ENCODE assay signal across 23 cellular contexts in the genomic region with DNA sequence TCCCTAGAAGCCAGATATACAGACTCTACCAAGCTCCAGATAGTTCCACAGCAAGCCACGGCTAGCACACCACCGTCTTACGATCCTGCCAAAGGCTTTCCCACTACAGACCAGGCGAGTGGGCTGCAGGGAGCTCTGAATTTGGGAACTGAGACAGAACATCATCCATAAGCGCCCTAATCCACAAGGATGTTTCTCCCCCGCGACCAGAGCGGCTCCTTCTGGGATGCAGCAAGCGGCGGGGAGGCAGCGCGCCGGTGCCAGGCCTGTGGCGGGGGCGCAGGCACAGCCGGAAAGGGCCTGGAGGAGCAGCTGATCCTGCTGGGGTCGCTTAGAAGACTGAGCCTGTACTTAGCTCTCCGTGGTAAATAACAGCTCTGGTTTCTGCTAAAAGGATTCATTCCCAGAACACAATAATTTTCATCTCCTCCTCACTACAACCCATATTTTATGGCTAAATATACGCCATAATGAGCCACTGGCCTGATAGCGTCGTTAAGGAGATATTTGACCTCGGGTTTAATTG. TPM values are rescaled to one million over a fixed set of nuclear protein-coding genes. Genes with fewer than 3 reads are reported as not detected.
A peak's percentile ranks its signal among the peaks of the same experiment; 100 is the strongest.
DNase-seq lines count a peak whose midpoint lies in the region; ATAC-seq and TF ChIP-seq lines count a peak whose summit lies in the region.
"Had no signal": no experiment of that assay in that cellular context is flagged by ENCODE, and none has a peak within 500 bp of the region (broad histone marks: within the 10 kb centered on the region; RNA-seq: fewer than 3 reads in every experiment).

No MANE protein-coding gene starts in this region.

- H3K27ac ChIP-seq in colonic mucosa, result peak overlapping the region; percentile 91
- H3K27ac ChIP-seq in mucosa of rectum (ENCODE audit: low read depth in 2 of 2, low read length in 2 of 2), result peak overlapping the region; percentile 71 to 75
- H3K27ac ChIP-seq in spleen, result no peak overlapping the region
- no peak overlapping the region for H3K27ac ChIP-seq in adrenal gland
- H3K27ac ChIP-seq: BLaER1 treated with 17β-estradiol and CSF1 and Interleukin-3, amounts not matched to agents 10 nM and 100 nM; skin epidermis; thyroid gland had no signal

- H3K27me3 ChIP-seq in H7 (ENCODE audit: control insufficient read depth, insufficient read depth, low read length) (peaks cover 92% of the 10 kb centered on the region), colonic mucosa (peaks cover 46% of the 10 kb centered on the region), mucosa of rectum (ENCODE audit: control insufficient read depth in 2 of 2, insufficient read depth in 2 of 2, low read length in 2 of 2) (peaks cover 16 to 33% of the 10 kb centered on the region in 2 donors), spleen (replicated peaks in 1 of 7) (peaks cover 8 to 100% (median 71%) of the 10 kb centered on the region in 7 donors), adrenal gland (peaks cover 69% of the 10 kb centered on the region)

- TF ChIP-seq POLR2A in spleen (IDR thresholded peaks at IDR 0.05) (no peak), adrenal gland (IDR thresholded peaks at IDR 0.05) (no peak)

- H3K4me1 ChIP-seq in colonic mucosa (no peaks in the 10 kb centered on the region), mucosa of rectum (ENCODE audit: control insufficient read depth in 2 of 2, insufficient read depth in 2 of 2, low read length in 2 of 2) (peaks cover 0 to 3% of the 10 kb centered on the region in 2 donors), spleen (peaks cover 0 to 27% (median 2%) of the 10 kb centered on the region in 6 donors), adrenal gland (replicated peaks in 1 of 2) (no peaks in the 10 kb centered on the region)
- H3K4me1 ChIP-seq: BLaER1 treated with 17β-estradiol and CSF1 and Interleukin-3, amounts not matched to agents 10 nM and 100 nM had no signal

- no peak for TF ChIP-seq CTCF in colonic mucosa (IDR thresholded peaks at IDR 0.05)
- TF ChIP-seq CTCF in spleen (IDR thresholded peaks at IDR 0.05 in 8 of 11, conservative IDR thresholded peaks at IDR 0.05 in 3 of 11), result no peak
- no peak for TF ChIP-seq CTCF in adrenal gland (IDR thresholded peaks at IDR 0.05)

- H3K4me3 ChIP-seq in H7 (ENCODE audit: insufficient read depth, low read depth, low read length) (no peak overlapping the region), colonic mucosa (no peak overlapping the region), mucosa of rectum (ENCODE audit: low read length in 2 of 2) (peak overlapping the region in 1 of 2 donors; percentile 1), spleen (no peak overlapping the region), adrenal gland (no peak overlapping the region)
- H3K4me3 ChIP-seq: BLaER1 treated with 17β-estradiol and CSF1 and Interleukin-3, amounts not matched to agents 10 nM and 100 nM; skin epidermis; thyroid gland had no signal

- H3K9ac ChIP-seq in colonic mucosa (ENCODE audit: low read depth in 2 of 2, low read length in 2 of 2), result peak overlapping the region; percentile 24 to 38
- H3K9ac ChIP-seq in mucosa of rectum (ENCODE audit: low read depth in 1 of 2, low read length in 2 of 2), result peak overlapping the region; percentile 5 to 50
- H3K9ac ChIP-seq: BLaER1 treated with 17β-estradiol and CSF1 and Interleukin-3, amounts not matched to agents 10 nM and 100 nM had no signal

- H3K9me3 ChIP-seq in colonic mucosa (no peaks in the 10 kb centered on the region), mucosa of rectum (ENCODE audit: control insufficient read depth in 2 of 2, low read length in 2 of 2) (no peaks in the 10 kb centered on the region), spleen (no peaks in the 10 kb centered on the region), adrenal gland (replicated peaks in 1 of 3) (no peaks in the 10 kb centered on the region)
- H3K9me3 ChIP-seq: thyroid gland had no signal

- H3K36me3 ChIP-seq in H7 (replicated peaks; ENCODE audit: control insufficient read depth, insufficient read depth, low read length), result no peaks in the 10 kb centered on the region
- H3K36me3 ChIP-seq in colonic mucosa, result no peaks in the 10 kb centered on the region
- H3K36me3 ChIP-seq in mucosa of rectum (ENCODE audit: control insufficient read depth in 2 of 2, insufficient read depth in 2 of 2, low read length in 2 of 2), result no peaks in the 10 kb centered on the region
- H3K36me3 ChIP-seq in spleen, result no peaks in the 10 kb centered on the region
- no peaks in the 10 kb centered on the region for H3K36me3 ChIP-seq in adrenal gland (replicated peaks in 1 of 2)
- H3K36me3 ChIP-seq: BLaER1 treated with 17β-estradiol and CSF1 and Interleukin-3, amounts not matched to agents 10 nM and 100 nM; thyroid gland had no signal

- ATAC-seq in GM18861 (IDR thresholded peaks at IDR 0.05; ENCODE audit: unreplicated experiment), result no peak
- ATAC-seq: activated T-helper 17 cell treated with anti-CD3 and anti-CD28 coated beads, Interleukin-2, amount 50 U/mL, for 72 hours; left cardiac atrium; Panc1 had no signal

- intact Hi-C loops in colonic mucosa (cut with DNase I) (no loop called here), spleen (cut with DNase I; ENCODE audit: low total_unique reads) (no loop called here), adrenal gland (cut with DNase I) (no loop called here)

- peak; percentile 81 for DNase-seq in H7
- DNase-seq in colonic mucosa, result no peak
- DNase-seq in spleen, result peak; percentile 47
- DNase-seq in NCI-H2081 (lab: John Stamatoyannopoulos, UW), result no peak
- DNase-seq in activated CD4-positive, alpha-beta T cell treated with anti-CD3 and anti-CD28 coated beads, Interleukin-2, amount 50 U/mL, for 4 hours, result no peak
- DNase-seq in adrenal gland, result no peak
- DNase-seq: ACHN; activated CD4-positive, alpha-beta T cell treated with anti-CD3 and anti-CD28 coated beads, Interleukin-2, amount 10 ng/mL, durations not matched to agents 7 days and 5 days; Calu3; left cardiac atrium; NCI-H2107; NCI-H510A treated with DMSO at 0.1 percent for 48 hours; stimulated activated naive CD4-positive, alpha-beta T cell; thyroid gland had no signal

- WGBS in spleen, 5 donors, result 7 to 26% (median 15%) methylated on average over 11 to 22 of the region's 22 CpGs
- WGBS in adrenal gland, 4 donors, result 8 to 23% (median 13%) methylated on average over 8 to 22 of the region's 22 CpGs

RNA-seq across cellular contexts. Expression of gene FOXF1, which starts 16.2 kb away (rescaled TPM):
- total RNA-seq in H7 (2014; rRNA removed; shearing (Covaris generic)), result not detected in 2 replicates
- total RNA-seq in colonic mucosa (10 to 100 TPM in 1 of 2 donors, 1 to 10 TPM in 1; 6.3 to 12.1 TPM), spleen (1 to 10 TPM in 1 of 7 donors, under 1 TPM in 6; 0.34 to 2.2 (median 0.70) TPM), adrenal gland (under 1 TPM in 6 of 8 donors, not detected in 2; 0.07 to 0.57 (median 0.26) TPM)
- polyA plus RNA-seq in spleen (under 1 TPM; 0.33 to 0.86 (median 0.64) TPM), adrenal gland (under 1 TPM; 0.07 to 0.64 (median 0.51) TPM)
- total RNA-seq: activated CD4-positive, alpha-beta T cell treated with anti-CD3 and anti-CD28 coated beads, Interleukin-2, amount 10 ng/mL, durations not matched to agents 7 days and 5 days; activated T-helper 17 cell treated with anti-CD3 and anti-CD28 coated beads, Interleukin-2, amount 50 U/mL, for 72 hours; Calu3; neural crest cell; progenitor cell of endocrine pancreas; T-helper 1 cell treated with Interleukin-12 subunit alpha and Interleukin-12 subunit beta and Interleukin-4 antibody, amounts not matched to agents 30 ng/mL and 1 ng/mL, for 36 hours had no signal

Comparison
In these comparisons a context has a peak if more than half of its experiments do, and no peak if none do; other contexts are left out.
1. DNase-seq: peak in H7 (single experiment) and spleen (single experiment); none in colonic mucosa (single experiment), NCI-H2081 (0 of 2), activated CD4-positive, alpha-beta T cell treated with anti-CD3 and anti-CD28 coated beads, Interleukin-2, amount 50 U/mL, for 4 hours (0 of 2) and adrenal gland (0 of 7).
2. H3K27ac ChIP-seq: peak in colonic mucosa (single experiment) and mucosa of rectum (2 of 2); none in spleen (0 of 8) and adrenal gland (0 of 5).